ENCODE assay signal across 8 cellular contexts in the genomic region with DNA sequence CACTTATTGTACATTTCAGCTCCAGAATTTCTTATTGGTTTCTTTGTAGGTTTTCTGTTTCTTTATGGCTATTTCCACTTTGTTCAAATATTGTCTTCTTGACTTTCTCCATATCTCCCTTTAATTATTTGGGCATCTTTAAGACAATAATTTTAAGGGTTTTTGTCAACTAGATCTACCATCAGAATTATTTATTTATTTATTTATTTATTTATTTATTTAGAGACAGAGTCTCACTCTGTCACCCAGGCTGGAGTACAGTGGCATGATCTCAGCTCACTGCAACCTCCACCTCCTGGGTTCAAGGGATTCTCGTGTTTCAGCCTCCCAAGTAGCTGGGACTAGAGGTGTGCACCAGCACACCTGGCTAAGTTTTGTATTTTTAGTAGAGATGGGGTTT. TPM values are rescaled to one million over a fixed set of nuclear protein-coding genes. Genes with fewer than 3 reads are reported as not detected.
"Had no signal": no experiment of that assay in that cellular context is flagged by ENCODE, and none has a peak within 500 bp of the region (broad histone marks: within the 10 kb centered on the region; RNA-seq: fewer than 3 reads in every experiment).

No MANE protein-coding gene starts in this region.

RNA-seq across cellular contexts. Expression of gene CLRN1, which starts 15.9 kb away (rescaled TPM):
- polyA plus RNA-seq: naive thymus-derived CD8-positive, alpha-beta T cell; ovary; pancreas; psoas muscle; right cardiac atrium; sigmoid colon; smooth muscle cell; spleen had no signal
